ENCODE assay signal across 17 cellular contexts in genomic region chr19:6164906-6165531, GRCh38. TPM values are rescaled to one million over a fixed set of nuclear protein-coding genes. Genes with fewer than 3 reads are reported as not detected.
"Had no signal": no experiment of that assay in that cellular context is flagged by ENCODE, and none has a peak within 500 bp of the region (broad histone marks: within the 10 kb centered on the region; RNA-seq: fewer than 3 reads in every experiment).

No MANE protein-coding gene starts in this region.

- H3K27me3 ChIP-seq: transverse colon had no signal

- H3K4me3 ChIP-seq: transverse colon had no signal

- FAIRE-seq: keratinocyte, small intestine had no signal

- H3K36me3 ChIP-seq: transverse colon had no signal

- H3K27ac ChIP-seq: transverse colon had no signal

- DNase-seq: aorta; left ventricle myocardium superior; mesendoderm; right cardiac atrium; small intestine; stimulated activated CD4-positive, alpha-beta T cell treated with anti-CD3 and anti-CD28 coated beads, Interleukin-4, amount 100 ng/mL, for 4 hours; stimulated activated CD8-positive, alpha-beta memory T cell treated with anti-CD3 and anti-CD28 coated beads, Interleukin-4, amount 100 ng/mL, for 48 hours; stimulated activated naive CD4-positive, alpha-beta T cell treated with Interleukin-2 at 50 U/mL for 16 hours; T1000; transverse colon had no signal

- H3K9me3 ChIP-seq: transverse colon had no signal

RNA-seq across cellular contexts. Expression of gene ACSBG2, which starts 29.6 kb away (rescaled TPM):
- total RNA-seq: activated CD8-positive, alpha-beta memory T cell treated with anti-CD3 and anti-CD28 coated beads for 36 hours; activated T-helper 1 cell treated with anti-CD3 and anti-CD28 coated beads, Interleukin-12 subunit alpha, Interleukin-12 subunit beta, Interleukin-2, Interleukin-4 antibody, amounts not matched to agents 30 ng/mL and 10 ng/mL and 1 ng/mL, durations not matched to agents 14 hours and 24 hours and 36 hours; aorta; cerebellum; dermis microvascular lymphatic vessel endothelial cell; left ventricle myocardium superior; natural killer cell treated with Interleukin-12 subunit alpha and Interleukin-12 subunit beta and Interleukin-15 and Interleukin-18, amount 100 ng/mL, for 72 hours; posterior vena cava; right cardiac atrium; transverse colon had no signal
- polyA plus RNA-seq: keratinocyte, right cardiac atrium had no signal
